In genomic region chr15:89673162-89673506, GRCh38 we compare ENCODE assay signal across 8 cellular contexts. TPM values are rescaled to one million over a fixed set of nuclear protein-coding genes. Genes with fewer than 3 reads are reported as not detected.
DNase-seq lines count a peak whose midpoint lies in the region; ATAC-seq and TF ChIP-seq lines count a peak whose summit lies in the region.

No MANE protein-coding gene starts in this region.

- no peaks in the 10 kb centered on the region for H3K9me3 Mint-ChIP-seq in GM23338

- H3K4me2 ChIP-seq in GM23338 = peak overlapping the region; percentile 49; the same call in 1 of the 2 replicates

- H3K4me1 ChIP-seq in GM23338 (ENCODE audit: insufficient read depth) (no peaks in the 10 kb centered on the region), left lung (no peaks in the 10 kb centered on the region), gastroesophageal sphincter (peaks cover 0 to 20% (median 7%) of the 10 kb centered on the region in 3 donors)

- H3F3A ChIP-seq in GM23338 (replicated peaks; ENCODE audit: low read depth) = no peaks in the 10 kb centered on the region

- peaks cover 10% of the 10 kb centered on the region; the same call in 2 of the 3 replicates for H3K4me1 Mint-ChIP-seq in GM23338

- H3K27ac ChIP-seq in GM23338 (ENCODE audit: low read depth) (no peak overlapping the region), left lung (no peak overlapping the region), gastroesophageal sphincter (no peak overlapping the region)

- H2AFZ ChIP-seq in GM23338 = peak overlapping the region; percentile 91

- no peaks in the 10 kb centered on the region for H3K36me3 Mint-ChIP-seq in GM23338 (ENCODE audit: low read depth)

- no peaks in the 10 kb centered on the region for H3K9me2 ChIP-seq in GM23338 (ENCODE audit: insufficient read depth)

- H3K36me3 ChIP-seq in GM23338 (ENCODE audit: insufficient read depth) = no peaks in the 10 kb centered on the region
- no peaks in the 10 kb centered on the region for H3K36me3 ChIP-seq in left lung
- no peaks in the 10 kb centered on the region for H3K36me3 ChIP-seq in gastroesophageal sphincter

- TF ChIP-seq CTCF in GM23338 (conservative IDR thresholded peaks at IDR 0.05; ENCODE audit: low read depth in 2 of 2) (peak; percentile 70 to 87), WI38 (IDR thresholded peaks at IDR 0.05; ENCODE audit: low read depth, low read length) (peak; percentile 46), left lung (IDR thresholded peaks at IDR 0.05) (peak in 1 of 2 donors; percentile 38), gastroesophageal sphincter (IDR thresholded peaks at IDR 0.05) (peak in 1 of 4 experiments; percentile 35)

- no peak for TF ChIP-seq POLR2A in gastroesophageal sphincter (IDR thresholded peaks at IDR 0.05)

- H3K4me3 ChIP-seq in GM23338 (no peak overlapping the region), WI38 (ENCODE audit: low read depth, low read length) (no peak overlapping the region), left lung (no peak overlapping the region), gastroesophageal sphincter (no peak overlapping the region)

- no peaks in the 10 kb centered on the region for H3K79me2 ChIP-seq in GM23338 (replicated peaks; ENCODE audit: insufficient read depth)

- H3K27ac Mint-ChIP-seq in GM23338 = no peak overlapping the region

- H3K27me3 ChIP-seq in GM23338 (ENCODE audit: insufficient read depth) (no peaks in the 10 kb centered on the region), left lung (no peaks in the 10 kb centered on the region), gastroesophageal sphincter (no peaks in the 10 kb centered on the region)

- H3K4me3 Mint-ChIP-seq in GM23338 = no peak overlapping the region

- H3K9me3 ChIP-seq in left lung (no peaks in the 10 kb centered on the region), gastroesophageal sphincter (no peaks in the 10 kb centered on the region)

- no peak for TF ChIP-seq EP300 in gastroesophageal sphincter (IDR thresholded peaks at IDR 0.05)

- DNase-seq in COR-L47 (lab: John Stamatoyannopoulos, UW) = peak; percentile 3
- DNase-seq in GM23338 (ENCODE audit: low spot score) = peak; percentile 91
- DNase-seq in left lung = no peak
- no peak for DNase-seq in globus pallidus (ENCODE audit: low spot score)
- no peak for DNase-seq in EL
- no peak for DNase-seq in GM03348 (ENCODE audit: low spot score)

- ATAC-seq in GM23338 = peak; percentile 97
- peak; percentile 24 for ATAC-seq in left lung
- ATAC-seq in gastroesophageal sphincter = no peak

- intact Hi-C loops in left lung (cut with DNase I) = no loop called here

- H4K20me1 ChIP-seq in GM23338 (replicated peaks; ENCODE audit: insufficient read depth) = no peaks in the 10 kb centered on the region

- 76% methylated on average over 6 of the region's 12 CpGs; no CpG with 5 or more reads in 1 of the 2 donors for WGBS in gastroesophageal sphincter (ENCODE audit: low coverage in 1 of 2), 2 donors

- H3K27me3 Mint-ChIP-seq in GM23338 (ENCODE audit: insufficient read depth, low read depth, poor library complexity) = peaks cover 10% of the 10 kb centered on the region

TF ChIP-seq in GM23338, 12 proteins besides CTCF, POLR2A, EP300 and RAD21:
- TF ChIP-seq ZNF462 (CRISPR knock-in tag; IDR thresholded peaks at IDR 0.05) (0 out of 2 replicates have a peak, but pooled peaks have one; percentile 44), EZH2phosphoT487 (IDR thresholded peaks at IDR 0.05; ENCODE audit: unreplicated experiment) (no peak), EZH2 (IDR thresholded peaks at IDR 0.05; ENCODE audit: low read depth, unreplicated experiment) (no peak), NANOG (IDR thresholded peaks at IDR 0.05; ENCODE audit: borderline replicate concordance) (no peak)

RNA-seq across cellular contexts. Expression of gene PLIN1, which starts 6.0 kb away (rescaled TPM):
- total RNA-seq in GM23338 (2014; rRNA removed; shearing (Covaris generic)) = 0.50 and 0.90 TPM in 2 replicates
- polyA plus RNA-seq in GM23338 (2016; fragmentation: Nextera tagmentation; extraction: Ambion mirVana) = 0.21 and 0.45 TPM in 2 replicates
- total RNA-seq in left lung (under 1 TPM; 0.37 to 0.55 TPM), gastroesophageal sphincter (10 to 100 TPM in 1 of 4 donors, 1 to 10 TPM in 3; 1.2 to 22.2 (median 2.5) TPM)

RNA-seq across cellular contexts. Expression of gene PEX11A, which starts 17.4 kb away (rescaled TPM):
- total RNA-seq in GM23338 (2014; rRNA removed; shearing (Covaris generic)) = 4.5 and 4.8 TPM in 2 replicates
- polyA plus RNA-seq in GM23338 (2016; fragmentation: Nextera tagmentation; extraction: Ambion mirVana) = 2.1 and 3.9 TPM in 2 replicates
- total RNA-seq in left lung = 1 to 10 TPM; 5.6 to 8.6 TPM
- 10 to 100 TPM; 11.6 to 17.6 (median 16.4) TPM for total RNA-seq in gastroesophageal sphincter

RNA-seq across cellular contexts. Expression of gene WDR93, which starts 17.5 kb away (rescaled TPM):
- 0.14 TPM in 1 of 2 replicates, not detected in the other for total RNA-seq in GM23338 (2014; rRNA removed; shearing (Covaris generic))
- polyA plus RNA-seq in GM23338 (2016; fragmentation: Nextera tagmentation; extraction: Ambion mirVana) = not detected in 2 replicates
- total RNA-seq in left lung (under 1 TPM; 0.20 to 0.52 TPM), gastroesophageal sphincter (under 1 TPM in 1 of 4 donors, not detected in 3; 0.15 TPM)

RNA-seq across cellular contexts. Expression of gene KIF7, which starts 17.9 kb away (rescaled TPM):
- total RNA-seq in GM23338 (2014; rRNA removed; shearing (Covaris generic)) = 13.4 and 20.1 TPM in 2 replicates
- 4.3 and 4.6 TPM in 2 replicates for polyA plus RNA-seq in GM23338 (2016; fragmentation: Nextera tagmentation; extraction: Ambion mirVana)
- total RNA-seq in left lung = 1 to 10 TPM; 2.4 to 4.6 TPM
- total RNA-seq in gastroesophageal sphincter = 10 to 100 TPM; 17.0 to 26.3 (median 18.3) TPM

Comparison
In these comparisons a context has a peak if more than half of its experiments do, and no peak if none do; other contexts are left out.
1. DNase-seq: peak in COR-L47 (single experiment) and GM23338 (single experiment); none in left lung (0 of 2), globus pallidus (single experiment), EL (single experiment) and GM03348 (single experiment).